ENCODE assay signal across 23 cellular contexts in genomic region chr7:151697515-151697895, GRCh38.
DNase-seq lines count a peak whose midpoint lies in the region; ATAC-seq and TF ChIP-seq lines count a peak whose summit lies in the region.
"Had no signal": no experiment of that assay in that cellular context is flagged by ENCODE, and none has a peak within 500 bp of the region (broad histone marks: within the 10 kb centered on the region; RNA-seq: fewer than 3 reads in every experiment).

No MANE protein-coding gene starts in this region.

- intact Hi-C loops in heart right ventricle (cut with DNase I): no loop called here
- intact Hi-C loops in cardiac septum (cut with DNase I): no loop called here
- intact Hi-C loops in right cardiac atrium (cut with DNase I): no loop called here

- POLR2A ChIA-PET in RWPE1 (lab: Yijun Ruan, JAX; ENCODE audit: low non-redundant PET): no interaction called here

- WGBS in heart right ventricle, 2 donors: 91 to 92% methylated on average over 10 of the region's 10 CpGs
- 76% methylated on average over 10 of the region's 10 CpGs for WGBS in right cardiac atrium

- H3K4me1 ChIP-seq in heart right ventricle (peaks cover 11 to 85% (median 47%) of the 10 kb centered on the region in 9 donors), right cardiac atrium (ENCODE audit: control insufficient read depth, insufficient read depth, low read length) (peaks cover 11% of the 10 kb centered on the region)
- H3K4me1 ChIP-seq: testis had no signal

- CTCF ChIA-PET in RWPE1 (lab: Yijun Ruan, JAX): interaction anchor here (0.8 kb wide), 1 partner anchor 36 kb away, joined by 3 read pairs; no protein-coding TSS in a partner anchor

- ATAC-seq in heart right ventricle (no peak), right cardiac atrium (peak in 1 of 2 donors; percentile 5), GM18520 (IDR thresholded peaks at IDR 0.05; ENCODE audit: unreplicated experiment) (no peak)

- H3K27me3 ChIP-seq in heart right ventricle (no peaks in the 10 kb centered on the region), right cardiac atrium (ENCODE audit: control insufficient read depth, insufficient read depth) (no peaks in the 10 kb centered on the region)
- H3K27me3 ChIP-seq: BE2C, esophagus muscularis mucosa, testis had no signal

- no peaks in the 10 kb centered on the region for H3K9me3 ChIP-seq in heart right ventricle
- H3K9me3 ChIP-seq in right cardiac atrium (ENCODE audit: control insufficient read depth, low read length): no peaks in the 10 kb centered on the region
- H3K9me3 ChIP-seq: BE2C, esophagus muscularis mucosa, mucosa of descending colon, testis had no signal

- H3K27ac ChIP-seq in heart right ventricle (peak overlapping the region in 6 of 10 donors; percentile 61 to 95 (median 80)), RWPE1 (peak overlapping the region; percentile 82), right cardiac atrium (ENCODE audit: low read length) (peak overlapping the region; percentile 27), temporal lobe (ENCODE audit: low read depth, low read length) (peak overlapping the region; percentile 76)
- H3K27ac ChIP-seq: esophagus muscularis mucosa, KMS-11, SK-N-MC, testis had no signal

- H3K4me3 ChIP-seq in heart right ventricle: no peak overlapping the region
- H3K4me3 ChIP-seq in right cardiac atrium (ENCODE audit: low read length): no peak overlapping the region
- H3K4me3 ChIP-seq: esophagus muscularis mucosa, lung, mucosa of descending colon, SK-N-MC, testis had no signal

- no peaks in the 10 kb centered on the region for H3K36me3 ChIP-seq in heart right ventricle
- H3K36me3 ChIP-seq: BE2C had no signal

- DNase-seq in heart right ventricle: no peak
- no peak for DNase-seq in cardiac septum (ENCODE audit: low spot score)
- DNase-seq in RWPE1 (ENCODE audit: low spot score): no peak
- DNase-seq in right cardiac atrium: no peak
- no peak for DNase-seq in mucosa of gallbladder (ENCODE audit: low spot score)
- DNase-seq: activated CD4-positive, alpha-beta T cell treated with anti-CD3 and anti-CD28 coated beads, Interleukin-2, amount 50 U/mL, for 4 hours; activated gamma-delta T cell treated with Interleukin-2 at 50 U/mL for 16 hours; activated naive CD8-positive, alpha-beta T cell treated with anti-CD3 and anti-CD28 coated beads, Interleukin-2, amount 10 ng/mL, durations not matched to agents 7 days and 5 days; activated T-cell treated with anti-CD3 and anti-CD28 coated beads, Interleukin-2, amount 50 U/mL, for 48 hours; dermis blood vessel endothelial cell; foreskin fibroblast; stimulated activated CD4-positive, alpha-beta T cell treated with anti-CD3 and anti-CD28 coated beads, Interleukin-15, amount 100 ng/mL, for 24 hours; stimulated activated CD4-positive, alpha-beta T cell treated with anti-CD3 and anti-CD28 coated beads, Interleukin-4, amount 100 ng/mL, for 4 hours; stimulated activated naive CD4-positive, alpha-beta T cell; testis had no signal

- TF ChIP-seq CTCF in heart right ventricle (IDR thresholded peaks at IDR 0.05) (no peak), RWPE1 (conservative IDR thresholded peaks at IDR 0.05; ENCODE audit: low read depth) (no peak)

Comparison
In these comparisons a context has a peak if more than half of its experiments do, and no peak if none do; other contexts are left out.
1. H3K27ac ChIP-seq: peak in every context shown above with its lines; median percentile 82 in RWPE1; 80 in heart right ventricle; 76 in temporal lobe; 27 in right cardiac atrium.